10 cellular contexts compared by ENCODE assay signal in genomic region chr5:112685386-112685785, GRCh38.
"Had no signal": no experiment of that assay in that cellular context is flagged by ENCODE, and none has a peak within 500 bp of the region (broad histone marks: within the 10 kb centered on the region; RNA-seq: fewer than 3 reads in every experiment).

No MANE protein-coding gene starts in this region.

- DNase-seq: activated B cell treated with CpG ODN at 0.5 μM for 24 hours; activated CD4-positive, alpha-beta T cell treated with anti-CD3 and anti-CD28 coated beads, Interleukin-2, amount 50 U/mL, for 1 hour; activated naive CD4-positive, alpha-beta T cell treated with anti-CD3 and anti-CD28 coated beads, Interleukin-2, amount 10 ng/mL, durations not matched to agents 7 days and 5 days; activated T-cell treated with anti-CD3 and anti-CD28 coated beads for 4 hours; effector memory CD8-positive, alpha-beta T cell; immature natural killer cell; nephron progenitor cell had no signal

- H3K4me3 ChIP-seq: SK-N-MC, skin epidermis had no signal

- ATAC-seq: effector memory CD8-positive, alpha-beta T cell had no signal

- H3K27ac ChIP-seq: epithelial cell of prostate, SK-N-MC had no signal
